Comparison of ENCODE assay signal across 9 cellular contexts in genomic region chr2:8312861-8313768, GRCh38.
DNase-seq lines count a peak whose midpoint lies in the region; ATAC-seq, FAIRE-seq and TF ChIP-seq lines count a peak whose summit lies in the region.
"Had no signal": no experiment of that assay in that cellular context is flagged by ENCODE, and none has a peak within 500 bp of the region (broad histone marks: within the 10 kb centered on the region; RNA-seq: fewer than 3 reads in every experiment).

No MANE protein-coding gene starts in this region.

- H3K4me3 ChIP-seq in kidney epithelial cell (ENCODE audit: low read depth, low read length), result no peak overlapping the region

- peaks cover 22% of the 10 kb centered on the region for H3K27me3 Mint-ChIP-seq in activated T-helper 2 cell treated with anti-CD3 and anti-CD28 coated beads, Interferon-gamma antibody, Interleukin-2, Interleukin-4, amounts not matched to agents 10 μg/mL and 5 μg/mL and 100 μg/mL, durations not matched to agents 14 hours and 24 hours and 36 hours (ENCODE audit: low read depth)

- FAIRE-seq in D721Med (lab: Jason Lieb, UNC), result no peak

- H3K27me3 ChIP-seq in kidney epithelial cell (ENCODE audit: control insufficient read depth, insufficient read depth, low read length), result no peaks in the 10 kb centered on the region

- intact Hi-C loops in activated T-helper 2 cell treated with anti-CD3 and anti-CD28 coated beads, Interferon-gamma antibody, Interleukin-2, Interleukin-4, amounts not matched to agents 10 μg/mL and 5 μg/mL and 100 μg/mL, durations not matched to agents 14 hours and 24 hours and 36 hours (cut with micrococcal nuclease), result loop anchor here (5.0 kb wide), 1 partner anchor 274 kb away; no protein-coding TSS in a partner anchor

- no peak for TF ChIP-seq CTCF in kidney epithelial cell (IDR thresholded peaks at IDR 0.05; ENCODE audit: insufficient read depth, low read length, poor library complexity, severe bottlenecking)
- TF ChIP-seq CTCF in D721Med (IDR thresholded peaks at IDR 0.05; ENCODE audit: insufficient read depth, missing control alignments), result no peak

- peak; percentile 75 for DNase-seq in CD1c-positive myeloid dendritic cell (ENCODE audit: extremely low spot score)
- DNase-seq in RPMI8226, result peak; percentile 59
- peak; percentile 43 for DNase-seq in kidney epithelial cell (ENCODE audit: low read depth)
- no peak for DNase-seq in activated T-helper 2 cell treated with anti-CD3 and anti-CD28 coated beads, Interferon-gamma antibody, Interleukin-2, Interleukin-4, amounts not matched to agents 10 μg/mL and 5 μg/mL and 100 μg/mL, durations not matched to agents 14 hours and 24 hours and 36 hours (ENCODE audit: low spot score)
- no peak for DNase-seq in D721Med (ENCODE audit: insufficient read length, low spot score)
- no peak for DNase-seq in stimulated activated CD4-positive, alpha-beta T cell treated with anti-CD3 and anti-CD28 coated beads, Interleukin-15, amount 100 ng/mL, for 24 hours

- peak; percentile 61 for ATAC-seq in GM19324 (IDR thresholded peaks at IDR 0.05; ENCODE audit: low FRiP score, unreplicated experiment)
- peak; percentile 70 for ATAC-seq in HG03139 (IDR thresholded peaks at IDR 0.05; ENCODE audit: unreplicated experiment)

- H3K36me3 Mint-ChIP-seq in activated T-helper 2 cell treated with anti-CD3 and anti-CD28 coated beads, Interferon-gamma antibody, Interleukin-2, Interleukin-4, amounts not matched to agents 10 μg/mL and 5 μg/mL and 100 μg/mL, durations not matched to agents 14 hours and 24 hours and 36 hours (ENCODE audit: low read depth), result peaks cover 7% of the 10 kb centered on the region

- H3K27ac Mint-ChIP-seq in activated T-helper 2 cell treated with anti-CD3 and anti-CD28 coated beads, Interferon-gamma antibody, Interleukin-2, Interleukin-4, amounts not matched to agents 10 μg/mL and 5 μg/mL and 100 μg/mL, durations not matched to agents 14 hours and 24 hours and 36 hours, result no peak overlapping the region

- no peaks in the 10 kb centered on the region for H3K9me3 Mint-ChIP-seq in activated T-helper 2 cell treated with anti-CD3 and anti-CD28 coated beads, Interferon-gamma antibody, Interleukin-2, Interleukin-4, amounts not matched to agents 10 μg/mL and 5 μg/mL and 100 μg/mL, durations not matched to agents 14 hours and 24 hours and 36 hours

- no peak overlapping the region for H3K4me3 Mint-ChIP-seq in activated T-helper 2 cell treated with anti-CD3 and anti-CD28 coated beads, Interferon-gamma antibody, Interleukin-2, Interleukin-4, amounts not matched to agents 10 μg/mL and 5 μg/mL and 100 μg/mL, durations not matched to agents 14 hours and 24 hours and 36 hours (ENCODE audit: low read depth)
- H3K4me3 Mint-ChIP-seq: neural crest cell had no signal

- H3K36me3 ChIP-seq in kidney epithelial cell (ENCODE audit: control insufficient read depth, insufficient read depth, low read length), result no peaks in the 10 kb centered on the region

- H3K4me1 Mint-ChIP-seq in activated T-helper 2 cell treated with anti-CD3 and anti-CD28 coated beads, Interferon-gamma antibody, Interleukin-2, Interleukin-4, amounts not matched to agents 10 μg/mL and 5 μg/mL and 100 μg/mL, durations not matched to agents 14 hours and 24 hours and 36 hours (ENCODE audit: low read depth), result peaks cover 60% of the 10 kb centered on the region

Comparison
In these comparisons a context has a peak if more than half of its experiments do, and no peak if none do; other contexts are left out.
1. DNase-seq: peak in CD1c-positive myeloid dendritic cell (single experiment), RPMI8226 (single experiment) and kidney epithelial cell (single experiment); none in activated T-helper 2 cell treated with anti-CD3 and anti-CD28 coated beads, Interferon-gamma antibody, Interleukin-2, Interleukin-4, amounts not matched to agents 10 μg/mL and 5 μg/mL and 100 μg/mL, durations not matched to agents 14 hours and 24 hours and 36 hours (single experiment), D721Med (single experiment) and stimulated activated CD4-positive, alpha-beta T cell treated with anti-CD3 and anti-CD28 coated beads, Interleukin-15, amount 100 ng/mL, for 24 hours (single experiment).